ENCODE assay signal across 9 cellular contexts in the genomic region with DNA sequence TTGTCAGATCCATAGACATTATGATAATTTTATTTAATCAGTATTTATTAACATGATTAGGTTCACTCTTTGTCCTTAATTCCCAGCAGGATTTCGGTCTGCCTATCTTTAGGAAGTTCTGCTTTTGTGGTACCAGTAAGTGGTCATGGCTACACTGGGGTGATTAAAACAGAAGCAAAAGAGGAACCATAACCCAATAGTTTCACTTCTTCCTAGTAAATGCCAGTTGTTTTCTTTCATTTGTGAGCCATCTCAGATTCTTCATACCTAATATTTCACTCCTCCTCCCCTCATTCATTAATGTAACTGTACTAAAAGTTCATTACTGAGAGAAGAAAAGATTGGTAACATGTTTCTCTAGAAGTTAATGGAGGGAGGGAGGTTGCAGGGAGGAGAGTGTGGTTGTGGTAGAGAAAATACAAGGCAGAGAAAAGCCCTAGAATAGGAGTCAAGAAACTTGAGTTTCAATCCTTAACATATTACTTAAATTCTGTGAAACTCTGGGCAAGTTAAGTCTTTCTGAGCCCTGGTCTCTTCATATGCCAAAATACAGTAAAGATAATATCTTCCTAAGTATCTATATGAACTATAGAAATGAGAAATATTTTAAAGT.
DNase-seq lines count a peak whose midpoint lies in the region; ATAC-seq and TF ChIP-seq lines count a peak whose summit lies in the region.
"Had no signal": no experiment of that assay in that cellular context is flagged by ENCODE, and none has a peak within 500 bp of the region (broad histone marks: within the 10 kb centered on the region; RNA-seq: fewer than 3 reads in every experiment).

No MANE protein-coding gene starts in this region.

- peak; percentile 80 for ATAC-seq in GM19467 (IDR thresholded peaks at IDR 0.05; ENCODE audit: unreplicated experiment)
- peak; percentile 81 for ATAC-seq in HG03280 (IDR thresholded peaks at IDR 0.05; ENCODE audit: unreplicated experiment)
- ATAC-seq in activated T-helper 17 cell treated with anti-CD3 and anti-CD28 coated beads, Interleukin-2, amount 50 U/mL, for 72 hours (replicated peaks): no peak

- TF ChIP-seq CTCF in GM06990 (IDR thresholded peaks at IDR 0.05; ENCODE audit: insufficient read depth, low read length, poor library complexity, severe bottlenecking) (no peak), transverse colon (IDR thresholded peaks at IDR 0.05) (no peak)

- H3K36me3 Mint-ChIP-seq in activated T-helper 17 cell treated with anti-CD3 and anti-CD28 coated beads, Interleukin-2, amount 50 U/mL, for 72 hours (ENCODE audit: low read depth): peaks cover 76% of the 10 kb centered on the region

- no peak overlapping the region for H3K4me3 Mint-ChIP-seq in activated T-helper 17 cell treated with anti-CD3 and anti-CD28 coated beads, Interleukin-2, amount 50 U/mL, for 72 hours

- no peaks in the 10 kb centered on the region for H3K27me3 ChIP-seq in GM06990 (replicated peaks; ENCODE audit: control insufficient read depth, insufficient read depth, low read length)
- H3K27me3 ChIP-seq in transverse colon: no peaks in the 10 kb centered on the region
- H3K27me3 ChIP-seq: stomach had no signal

- no peaks in the 10 kb centered on the region for H3K27me3 Mint-ChIP-seq in activated T-helper 17 cell treated with anti-CD3 and anti-CD28 coated beads, Interleukin-2, amount 50 U/mL, for 72 hours

- peak overlapping the region; percentile 23 for H3K27ac Mint-ChIP-seq in activated T-helper 17 cell treated with anti-CD3 and anti-CD28 coated beads, Interleukin-2, amount 50 U/mL, for 72 hours

- no peak overlapping the region for H3K4me3 ChIP-seq in GM06990 (replicated peaks; ENCODE audit: low read depth, low read length)
- H3K4me3 ChIP-seq in transverse colon: no peak overlapping the region
- H3K4me3 ChIP-seq: stomach had no signal

- in situ Hi-C loops in transverse colon (cut with MboI; ENCODE audit: low pct_ligation_motif_present in 1 of 4, low pct_unique_long_range_greater_than_20kb in 1 of 4, low sequenced_read_pairs in 3 of 4): no loop called here

- H3K9me3 ChIP-seq in transverse colon: no peaks in the 10 kb centered on the region
- H3K9me3 ChIP-seq: stomach had no signal

- DNase-seq in GM06990 (ENCODE audit: extremely low read depth, insufficient read length): peak; percentile 62
- no peak for DNase-seq in T-helper 2 cell
- no peak for DNase-seq in caudate nucleus (lab: John Stamatoyannopoulos, UW)
- DNase-seq in transverse colon: no peak
- no peak for DNase-seq in midbrain (lab: John Stamatoyannopoulos, UW)
- DNase-seq: stomach had no signal

- TF ChIP-seq POLR2A in transverse colon (IDR thresholded peaks at IDR 0.05): no peak

- intact Hi-C loops in transverse colon (cut with DNase I; ENCODE audit: low total_unique reads): no loop called here

- TF ChIP-seq EP300 in transverse colon (IDR thresholded peaks at IDR 0.05; ENCODE audit: low read depth): no peak

- H3K27ac ChIP-seq in caudate nucleus (ENCODE audit: low read depth, low read length) (no peak overlapping the region), transverse colon (peak overlapping the region in 2 of 4 donors; percentile 2 to 9)

- H3K36me3 ChIP-seq in GM06990 (ENCODE audit: control insufficient read depth, insufficient read depth, low read length): peaks cover 4% of the 10 kb centered on the region
- H3K36me3 ChIP-seq in transverse colon: peaks cover 0 to 26% (median 10%) of the 10 kb centered on the region in 4 donors

- 65 to 100% methylated on average over 1 of the region's 1 CpG for WGBS in transverse colon (ENCODE audit: low coverage in 1 of 2), 2 donors

- no peaks in the 10 kb centered on the region for H3K9me3 Mint-ChIP-seq in activated T-helper 17 cell treated with anti-CD3 and anti-CD28 coated beads, Interleukin-2, amount 50 U/mL, for 72 hours

- no peaks in the 10 kb centered on the region for H3K4me1 Mint-ChIP-seq in activated T-helper 17 cell treated with anti-CD3 and anti-CD28 coated beads, Interleukin-2, amount 50 U/mL, for 72 hours

- H3K4me1 ChIP-seq in transverse colon: peaks cover 0 to 2% (median 0%) of the 10 kb centered on the region in 4 donors
